1 cellular context compared by ENCODE assay signal in genomic region chr9:22395585-22396205, GRCh38.
TF ChIP-seq lines count a peak whose summit lies in the region.

No MANE protein-coding gene starts in this region.

TF ChIP-seq in IMR-90, 13 proteins besides CTCF, POLR2A, EP300 and RAD21 (continued from another document):
- no peak for TF ChIP-seq USF2 (IDR thresholded peaks at IDR 0.05; ENCODE audit: low read depth, low read length)
- TF ChIP-seq MAZ (IDR thresholded peaks at IDR 0.05; ENCODE audit: borderline replicate concordance, low read depth, low read length) = no peak
- TF ChIP-seq RCOR1 (IDR thresholded peaks at IDR 0.05; ENCODE audit: insufficient replicate concordance, low read length) = no peak
- TF ChIP-seq, protein P1, sequence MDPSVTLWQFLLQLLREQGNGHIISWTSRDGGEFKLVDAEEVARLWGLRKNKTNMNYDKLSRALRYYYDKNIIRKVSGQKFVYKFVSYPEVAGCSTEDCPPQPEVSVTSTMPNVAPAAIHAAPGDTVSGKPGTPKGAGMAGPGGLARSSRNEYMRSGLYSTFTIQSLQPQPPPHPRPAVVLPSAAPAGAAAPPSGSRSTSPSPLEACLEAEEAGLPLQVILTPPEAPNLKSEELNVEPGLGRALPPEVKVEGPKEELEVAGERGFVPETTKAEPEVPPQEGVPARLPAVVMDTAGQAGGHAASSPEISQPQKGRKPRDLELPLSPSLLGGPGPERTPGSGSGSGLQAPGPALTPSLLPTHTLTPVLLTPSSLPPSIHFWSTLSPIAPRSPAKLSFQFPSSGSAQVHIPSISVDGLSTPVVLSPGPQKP (IDR thresholded peaks at IDR 0.05; ENCODE audit: borderline replicate concordance, low read depth, low read length) = no peak
- TF ChIP-seq CHD1 (IDR thresholded peaks at IDR 0.05; ENCODE audit: low read depth, low read length) = no peak
